Comparison of ENCODE assay signal across 11 cellular contexts in the genomic region with DNA sequence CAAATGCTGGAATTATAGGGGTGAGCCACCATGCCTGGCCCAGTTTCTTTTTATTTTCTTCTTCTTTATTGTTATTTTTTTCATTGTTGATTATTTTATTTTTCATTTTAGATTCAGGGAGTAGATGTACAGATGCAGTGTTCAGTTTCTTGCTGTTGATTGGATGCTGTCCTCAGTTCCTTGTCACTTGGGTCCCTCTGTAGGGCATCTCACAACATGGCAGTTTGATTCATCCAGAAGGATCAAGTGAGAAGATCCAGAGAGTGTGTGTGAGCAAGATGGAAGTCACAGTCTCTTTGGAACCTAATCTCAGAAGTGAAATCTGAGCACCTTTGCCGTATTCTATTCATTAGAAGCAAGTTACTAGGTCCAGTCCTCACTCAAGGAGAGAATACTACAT. TPM values are rescaled to one million over a fixed set of nuclear protein-coding genes. Genes with fewer than 3 reads are reported as not detected.
DNase-seq lines count a peak whose midpoint lies in the region; ATAC-seq and TF ChIP-seq lines count a peak whose summit lies in the region.
"Had no signal": no experiment of that assay in that cellular context is flagged by ENCODE, and none has a peak within 500 bp of the region (broad histone marks: within the 10 kb centered on the region; RNA-seq: fewer than 3 reads in every experiment).

No MANE protein-coding gene starts in this region.

- DNase-seq in ELR (ENCODE audit: low read depth) = peak; percentile 17
- DNase-seq in HT-29 (ENCODE audit: low spot score) = peak; percentile 16
- DNase-seq in choroid plexus epithelial cell (ENCODE audit: low read depth) = no peak
- peak; percentile 17 for DNase-seq in myocyte (ENCODE audit: low read depth)
- no peak for DNase-seq in GM10248 (ENCODE audit: extremely low spot score)
- no peak for DNase-seq in upper lobe of left lung
- DNase-seq: DMS79, NCI-H1105, NCI-H69, testis had no signal

- TF ChIP-seq EP300 in upper lobe of left lung (IDR thresholded peaks at IDR 0.05) = no peak

- no peak for ATAC-seq in HG03378 (IDR thresholded peaks at IDR 0.05; ENCODE audit: unreplicated experiment)
- no peak for ATAC-seq in upper lobe of left lung (ENCODE audit: low FRiP score in 2 of 2)

- H3K27ac ChIP-seq in upper lobe of left lung = no peak overlapping the region
- H3K27ac ChIP-seq: testis had no signal

- 74 to 80% methylated on average over 1 of the region's 1 CpG for WGBS in upper lobe of left lung, 2 donors

- CTCF ChIA-PET in GM10248 (lab: Yijun Ruan, JAX) = interaction anchor here (1.1 kb wide), 1 partner anchor 232 kb away, joined by 5 read pairs; no protein-coding TSS in a partner anchor

- no peak for TF ChIP-seq POLR2A in upper lobe of left lung (IDR thresholded peaks at IDR 0.05)

- POLR2A ChIA-PET in GM10248 (lab: Yijun Ruan, JAX) = no interaction called here

- peak; percentile 3 for TF ChIP-seq CTCF in choroid plexus epithelial cell (conservative IDR thresholded peaks at IDR 0.05; ENCODE audit: low read depth, low read length)
- TF ChIP-seq CTCF in GM10248 (IDR thresholded peaks at IDR 0.05; ENCODE audit: control extremely low read depth, extremely low read depth, low read depth, missing control alignments) = no peak
- TF ChIP-seq CTCF in upper lobe of left lung (IDR thresholded peaks at IDR 0.05) = no peak

- H3K27me3 ChIP-seq in upper lobe of left lung = no peaks in the 10 kb centered on the region
- H3K27me3 ChIP-seq: testis had no signal

- no peaks in the 10 kb centered on the region for H3K9me3 ChIP-seq in upper lobe of left lung
- H3K9me3 ChIP-seq: testis had no signal

- no peak overlapping the region for H3K4me3 ChIP-seq in choroid plexus epithelial cell (ENCODE audit: low read depth, low read length)
- H3K4me3 ChIP-seq in upper lobe of left lung = no peak overlapping the region
- H3K4me3 ChIP-seq: testis had no signal

- no peaks in the 10 kb centered on the region for H3K4me1 ChIP-seq in upper lobe of left lung
- H3K4me1 ChIP-seq: testis had no signal

- H3K36me3 ChIP-seq in upper lobe of left lung = no peaks in the 10 kb centered on the region

RNA-seq across cellular contexts. Expression of a gene that starts 20.9 kb away (rescaled TPM):
- total RNA-seq in HT-29 (2014; rRNA removed; shearing (Covaris generic)) = 26.7 and 33.0 TPM in 2 replicates
- total RNA-seq in myocyte (14.3 and 16.0 TPM in 2 replicates), upper lobe of left lung (10 to 100 TPM in 5 of 6 donors, 1 to 10 TPM in 1; 8.1 to 21.5 (median 18.5) TPM)
- polyA plus RNA-seq in myocyte (2012) = 14.5 TPM

Comparison
In these comparisons a context has a peak if more than half of its experiments do, and no peak if none do; other contexts are left out.
1. DNase-seq: peak in ELR (single experiment), HT-29 (single experiment) and myocyte (single experiment); none in choroid plexus epithelial cell (single experiment), GM10248 (single experiment) and upper lobe of left lung (0 of 2).